ENCODE assay signal across 8 cellular contexts in the genomic region with DNA sequence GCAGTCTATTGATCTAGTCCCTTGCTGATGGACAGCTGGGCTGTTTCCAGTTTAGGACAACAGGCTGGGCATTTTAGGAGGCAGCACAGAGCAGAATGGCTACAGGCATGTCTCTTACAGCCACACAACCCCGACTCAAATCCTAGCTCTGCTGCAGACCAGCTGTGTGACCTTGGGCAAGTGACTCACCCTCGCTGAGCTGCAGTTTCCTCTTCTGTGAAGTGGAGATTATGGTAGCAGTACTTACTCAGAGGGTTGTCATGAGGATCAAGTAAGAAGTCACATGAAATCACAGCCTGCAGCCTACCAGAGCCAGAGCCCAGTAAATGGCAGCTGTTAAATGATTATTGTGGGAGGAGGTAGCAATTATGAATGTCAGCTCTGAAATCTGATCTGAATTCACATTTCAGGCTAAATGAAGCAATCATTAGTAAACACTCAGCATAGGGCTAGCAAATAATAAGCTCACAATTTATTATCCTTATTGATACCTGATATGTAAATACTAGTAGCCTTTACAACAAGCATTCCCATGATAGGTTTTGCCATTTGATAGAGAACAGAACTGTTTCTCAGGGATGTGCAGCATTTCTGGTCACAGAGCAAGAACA. TPM values are rescaled to one million over a fixed set of nuclear protein-coding genes. Genes with fewer than 3 reads are reported as not detected.
A peak's percentile ranks its signal among the peaks of the same experiment; 100 is the strongest.
DNase-seq lines count a peak whose midpoint lies in the region; ATAC-seq and TF ChIP-seq lines count a peak whose summit lies in the region.

No MANE protein-coding gene starts in this region.

- H3K9me3 ChIP-seq in transverse colon, result peaks cover 0 to 4% of the 10 kb centered on the region in 2 donors

- in situ Hi-C loops in transverse colon (cut with MboI; ENCODE audit: low pct_ligation_motif_present in 1 of 4, low pct_unique_long_range_greater_than_20kb in 1 of 4, low sequenced_read_pairs in 3 of 4), result no loop called here
- in situ Hi-C loops in G401 (cut with HindIII; ENCODE audit: low sequenced_read_pairs), result no loop called here

- ATAC-seq in HG03139 (IDR thresholded peaks at IDR 0.05; ENCODE audit: unreplicated experiment), result no peak
- no peak for ATAC-seq in HG02973 (IDR thresholded peaks at IDR 0.05; ENCODE audit: unreplicated experiment)

- no peak overlapping the region for H3K4me3 ChIP-seq in kidney epithelial cell (ENCODE audit: low read depth, low read length)
- no peak overlapping the region for H3K4me3 ChIP-seq in transverse colon

- TF ChIP-seq POLR2A in transverse colon (IDR thresholded peaks at IDR 0.05), result no peak

- H3K36me3 ChIP-seq in kidney epithelial cell (ENCODE audit: control insufficient read depth, insufficient read depth, low read length), result no peaks in the 10 kb centered on the region
- H3K36me3 ChIP-seq in transverse colon, result no peaks in the 10 kb centered on the region

- peak overlapping the region; percentile 43 for H3K27ac Mint-ChIP-seq in activated T-helper 1 cell treated with anti-CD3 and anti-CD28 coated beads, Interleukin-12 subunit alpha, Interleukin-12 subunit beta, Interleukin-2, Interleukin-4 antibody, amounts not matched to agents 30 ng/mL and 10 ng/mL and 1 ng/mL, durations not matched to agents 14 hours and 24 hours and 36 hours

- peak; percentile 47 for DNase-seq in activated T-cell treated with anti-CD3 and anti-CD28 coated beads for 48 hours (ENCODE audit: low read depth)
- DNase-seq in activated T-cell treated with anti-CD3 and anti-CD28 coated beads for 4 hours, result no peak
- DNase-seq in activated T-helper 1 cell treated with anti-CD3 and anti-CD28 coated beads, Interleukin-12 subunit alpha, Interleukin-12 subunit beta, Interleukin-2, Interleukin-4 antibody, amounts not matched to agents 30 ng/mL and 10 ng/mL and 1 ng/mL, durations not matched to agents 14 hours and 24 hours and 36 hours (ENCODE audit: low spot score), result no peak
- DNase-seq in kidney epithelial cell (ENCODE audit: low read depth), result peak; percentile 79
- peak; percentile 48 for DNase-seq in transverse colon
- no peak for DNase-seq in G401 (ENCODE audit: low spot score)

- WGBS in transverse colon (ENCODE audit: low coverage in 1 of 2), 2 donors, result 25% methylated on average over 2 of the region's 2 CpGs; no CpG with 5 or more reads in 1 of the 2 donors

- TF ChIP-seq CTCF in kidney epithelial cell (IDR thresholded peaks at IDR 0.05; ENCODE audit: insufficient read depth, low read length, poor library complexity, severe bottlenecking) (no peak), transverse colon (IDR thresholded peaks at IDR 0.05) (no peak)

- peaks cover 1% of the 10 kb centered on the region for H3K27me3 Mint-ChIP-seq in activated T-helper 1 cell treated with anti-CD3 and anti-CD28 coated beads, Interleukin-12 subunit alpha, Interleukin-12 subunit beta, Interleukin-2, Interleukin-4 antibody, amounts not matched to agents 30 ng/mL and 10 ng/mL and 1 ng/mL, durations not matched to agents 14 hours and 24 hours and 36 hours (ENCODE audit: insufficient read depth)

- TF ChIP-seq EP300 in transverse colon (IDR thresholded peaks at IDR 0.05; ENCODE audit: low read depth), result no peak

- H3K27ac ChIP-seq in transverse colon, result no peak overlapping the region

- H3K27me3 ChIP-seq in kidney epithelial cell (ENCODE audit: control insufficient read depth, insufficient read depth, low read length) (no peaks in the 10 kb centered on the region), transverse colon (no peaks in the 10 kb centered on the region)

- peaks cover 10% of the 10 kb centered on the region for H3K4me1 Mint-ChIP-seq in activated T-helper 1 cell treated with anti-CD3 and anti-CD28 coated beads, Interleukin-12 subunit alpha, Interleukin-12 subunit beta, Interleukin-2, Interleukin-4 antibody, amounts not matched to agents 30 ng/mL and 10 ng/mL and 1 ng/mL, durations not matched to agents 14 hours and 24 hours and 36 hours (ENCODE audit: low read depth)

- intact Hi-C loops in activated T-helper 1 cell treated with anti-CD3 and anti-CD28 coated beads, Interleukin-12 subunit alpha, Interleukin-12 subunit beta, Interleukin-2, Interleukin-4 antibody, amounts not matched to agents 30 ng/mL and 10 ng/mL and 1 ng/mL, durations not matched to agents 14 hours and 24 hours and 36 hours (cut with micrococcal nuclease), result loop anchor here (1.0 to 5.0 kb wide), 5 partner anchors 16 to 290 kb away; no protein-coding TSS in a partner anchor
- intact Hi-C loops in transverse colon (cut with DNase I; ENCODE audit: low total_unique reads), result no loop called here

- H3K4me3 Mint-ChIP-seq in activated T-helper 1 cell treated with anti-CD3 and anti-CD28 coated beads, Interleukin-12 subunit alpha, Interleukin-12 subunit beta, Interleukin-2, Interleukin-4 antibody, amounts not matched to agents 30 ng/mL and 10 ng/mL and 1 ng/mL, durations not matched to agents 14 hours and 24 hours and 36 hours, result no peak overlapping the region

- H3K9me3 Mint-ChIP-seq in activated T-helper 1 cell treated with anti-CD3 and anti-CD28 coated beads, Interleukin-12 subunit alpha, Interleukin-12 subunit beta, Interleukin-2, Interleukin-4 antibody, amounts not matched to agents 30 ng/mL and 10 ng/mL and 1 ng/mL, durations not matched to agents 14 hours and 24 hours and 36 hours, result peaks cover 8% of the 10 kb centered on the region

- no peaks in the 10 kb centered on the region for H3K36me3 Mint-ChIP-seq in activated T-helper 1 cell treated with anti-CD3 and anti-CD28 coated beads, Interleukin-12 subunit alpha, Interleukin-12 subunit beta, Interleukin-2, Interleukin-4 antibody, amounts not matched to agents 30 ng/mL and 10 ng/mL and 1 ng/mL, durations not matched to agents 14 hours and 24 hours and 36 hours (ENCODE audit: low read depth)

- peaks cover 0 to 9% (median 3%) of the 10 kb centered on the region in 4 donors for H3K4me1 ChIP-seq in transverse colon

RNA-seq across cellular contexts. Expression of a gene that starts 58.9 kb away (rescaled TPM):
- 0.93 and 1.9 TPM in 2 replicates for total RNA-seq in activated T-helper 1 cell treated with anti-CD3 and anti-CD28 coated beads, Interleukin-12 subunit alpha, Interleukin-12 subunit beta, Interleukin-2, Interleukin-4 antibody, amounts not matched to agents 30 ng/mL and 10 ng/mL and 1 ng/mL, durations not matched to agents 14 hours and 24 hours and 36 hours
- 29.0 and 36.9 TPM in 2 replicates for total RNA-seq in kidney epithelial cell
- total RNA-seq in transverse colon, result 1 to 10 TPM in 1 of 4 donors, under 1 TPM in 1, not detected in 2; 0.55 to 1.1 TPM
- total RNA-seq in G401 (2014; rRNA removed; shearing (Covaris generic)), result 1.8 and 5.6 TPM in 2 replicates

Comparison
In these comparisons a context has a peak if more than half of its experiments do, and no peak if none do; other contexts are left out.
1. DNase-seq: peak in activated T-cell treated with anti-CD3 and anti-CD28 coated beads for 48 hours (single experiment), kidney epithelial cell (single experiment) and transverse colon (single experiment); none in activated T-cell treated with anti-CD3 and anti-CD28 coated beads for 4 hours (single experiment), activated T-helper 1 cell treated with anti-CD3 and anti-CD28 coated beads, Interleukin-12 subunit alpha, Interleukin-12 subunit beta, Interleukin-2, Interleukin-4 antibody, amounts not matched to agents 30 ng/mL and 10 ng/mL and 1 ng/mL, durations not matched to agents 14 hours and 24 hours and 36 hours (single experiment) and G401 (single experiment).